11 cellular contexts compared by ENCODE assay signal in the genomic region with DNA sequence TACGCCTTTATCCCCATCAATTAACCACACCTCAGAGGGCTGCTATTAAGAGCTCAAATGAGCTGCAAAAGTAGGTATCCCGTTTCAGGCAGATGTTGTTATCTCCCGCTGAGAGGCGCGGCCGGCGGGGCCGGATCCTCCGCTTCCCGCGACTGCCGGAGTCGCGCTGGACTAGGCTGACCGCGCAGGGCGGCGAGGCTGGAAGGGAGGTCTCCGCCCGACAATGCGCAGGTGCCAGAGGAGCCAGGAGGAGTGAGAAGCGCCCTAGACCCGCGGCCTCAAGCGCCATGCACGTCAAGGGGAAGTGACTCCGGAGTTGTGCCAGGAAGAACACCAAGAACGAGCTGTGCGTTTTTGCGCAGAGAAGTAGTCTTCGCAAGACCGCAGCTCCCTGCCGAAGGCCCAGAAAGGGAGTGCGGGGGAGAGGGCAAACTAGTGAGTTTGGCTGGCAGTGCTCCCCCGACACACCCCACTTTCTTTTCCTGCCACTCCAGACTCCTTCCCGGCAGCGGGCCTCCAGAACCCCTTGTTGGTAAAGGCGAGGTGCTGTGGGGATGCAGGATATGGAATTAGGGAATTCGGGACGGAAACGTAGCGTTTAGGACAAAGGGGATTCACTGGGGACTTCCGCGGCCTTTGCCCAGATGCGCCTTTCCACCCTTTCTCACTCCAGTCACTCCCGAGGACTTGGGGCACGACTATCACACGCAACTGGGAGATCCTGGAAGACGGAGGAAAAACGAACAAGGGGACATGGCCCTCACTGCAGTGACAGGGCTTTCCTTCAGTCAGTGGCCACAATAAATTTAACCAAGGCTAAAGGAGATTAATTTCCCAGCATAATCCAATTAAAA. TPM values are rescaled to one million over a fixed set of nuclear protein-coding genes. Genes with fewer than 3 reads are reported as not detected.
DNase-seq lines count a peak whose midpoint lies in the region; ATAC-seq and TF ChIP-seq lines count a peak whose summit lies in the region.
"Had no signal": no experiment of that assay in that cellular context is flagged by ENCODE, and none has a peak within 500 bp of the region (broad histone marks: within the 10 kb centered on the region; RNA-seq: fewer than 3 reads in every experiment).

No MANE protein-coding gene starts in this region.

- ATAC-seq in HG02884 (IDR thresholded peaks at IDR 0.05; ENCODE audit: unreplicated experiment) (no peak), GM19328 (IDR thresholded peaks at IDR 0.05; ENCODE audit: unreplicated experiment) (no peak)

- no peaks in the 10 kb centered on the region for H3K9me3 Mint-ChIP-seq in nephron progenitor cell

- no peak for TF ChIP-seq CTCF in epithelial cell of proximal tubule (conservative IDR thresholded peaks at IDR 0.05; ENCODE audit: low read depth, low read length)
- no peak for TF ChIP-seq CTCF in nephron progenitor cell (IDR thresholded peaks at IDR 0.05)

- H3K4me1 Mint-ChIP-seq in nephron progenitor cell, result peaks cover 94% of the 10 kb centered on the region

- peak overlapping the region; percentile 77 for H3K4me3 Mint-ChIP-seq in nephron progenitor cell

- peaks cover 72% of the 10 kb centered on the region for H3K27me3 Mint-ChIP-seq in nephron progenitor cell (ENCODE audit: low read depth, poor library complexity)

- H3K36me3 Mint-ChIP-seq in nephron progenitor cell (ENCODE audit: low read depth), result peaks cover 7% of the 10 kb centered on the region

- H3K4me3 ChIP-seq in epithelial cell of proximal tubule (ENCODE audit: low read depth, low read length), result peak overlapping the region; percentile 52

- H3K27ac Mint-ChIP-seq in nephron progenitor cell, result peak overlapping the region; percentile 95

- peak; percentile 65 for DNase-seq in D341Med (ENCODE audit: low spot score)
- peak; percentile 70 for DNase-seq in NCI-H2171 treated with DMSO at 0.1 percent for 48 hours (lab: John Stamatoyannopoulos, UW)
- no peak for DNase-seq in epithelial cell of proximal tubule (ENCODE audit: low read depth)
- peak; percentile 77 for DNase-seq in nephron progenitor cell
- DNase-seq in T1000 (lab: John Stamatoyannopoulos, UW), result no peak
- no peak for DNase-seq in effector CD8-positive, alpha-beta T cell (lab: John Stamatoyannopoulos, UW)
- DNase-seq: DMS 273 treated with DMSO at 0.1 percent for 48 hours; stimulated activated CD4-positive, alpha-beta T cell treated with anti-CD3 and anti-CD28 coated beads, Interleukin-1b, Interleukin-23, amount 100 ng/mL, for 48 hours; SW 1271 had no signal

RNA-seq across cellular contexts. Expression of a gene that starts 8.0 kb away (rescaled TPM):
- 1.2 and 1.6 TPM in 2 replicates for total RNA-seq in epithelial cell of proximal tubule

RNA-seq across cellular contexts. Expression of a gene that starts 10.0 kb away (rescaled TPM):
- 12.6 and 14.8 TPM in 2 replicates for total RNA-seq in epithelial cell of proximal tubule

Comparison
In these comparisons a context has a peak if more than half of its experiments do, and no peak if none do; other contexts are left out.
1. DNase-seq: peak in D341Med (single experiment), NCI-H2171 treated with DMSO at 0.1 percent for 48 hours (single experiment) and nephron progenitor cell (single experiment); none in epithelial cell of proximal tubule (single experiment), T1000 (single experiment) and effector CD8-positive, alpha-beta T cell (single experiment).